ENCODE assay signal across 2 cellular contexts in genomic region chr10:75209325-75210192, GRCh38.
TF ChIP-seq lines count a peak whose summit lies in the region.

No MANE protein-coding gene starts in this region.

TF ChIP-seq in HCT116, 20 proteins besides CTCF, POLR2A, EP300 and RAD21 (continued from another document):
- TF ChIP-seq REST (IDR thresholded peaks at IDR 0.05; ENCODE audit: low read depth) (no peak), EGR1 (IDR thresholded peaks at IDR 0.05; ENCODE audit: low read depth) (no peak), POLR2AphosphoS5 (IDR thresholded peaks at IDR 0.05; ENCODE audit: low read depth, low read length) (no peak), SP1 (IDR thresholded peaks at IDR 0.05; ENCODE audit: low read depth) (no peak), ZFX (IDR thresholded peaks at IDR 0.05) (no peak; the same call in 1 of the 2 replicates), SIN3A (IDR thresholded peaks at IDR 0.05; ENCODE audit: low read depth) (no peak; the same call in 1 of the 2 replicates), SRF (IDR thresholded peaks at IDR 0.05; ENCODE audit: low read depth) (no peak), CEBPB (IDR thresholded peaks at IDR 0.05; ENCODE audit: low read depth) (no peak), JUND (IDR thresholded peaks at IDR 0.05) (no peak), CBX3 (IDR thresholded peaks at IDR 0.05; ENCODE audit: low read depth) (no peak), YY1 (IDR thresholded peaks at IDR 0.05; ENCODE audit: extremely low read depth, insufficient replicate concordance, low read depth, low read length) (no peak), ZNF274 (IDR thresholded peaks at IDR 0.05; ENCODE audit: low read depth, low read length) (no peak), ELF1 (IDR thresholded peaks at IDR 0.05; ENCODE audit: borderline replicate concordance, low read depth) (no peak)

TF ChIP-seq in WTC11, 78 proteins besides CTCF, POLR2A, EP300 and RAD21 (continued from another document):
- no peak for TF ChIP-seq ARID4B (CRISPR knock-in tag; IDR thresholded peaks at IDR 0.05; ENCODE audit: borderline replicate concordance)
- TF ChIP-seq EMX1 (CRISPR knock-in tag; IDR thresholded peaks at IDR 0.05), result no peak
- TF ChIP-seq ELF4 (CRISPR knock-in tag; IDR thresholded peaks at IDR 0.05; ENCODE audit: low read depth), result no peak
- no peak for TF ChIP-seq ATF2 (CRISPR knock-in tag; IDR thresholded peaks at IDR 0.05; ENCODE audit: borderline replicate concordance, low read depth)
